ENCODE assay signal across 17 cellular contexts in genomic region chr10:98338896-98339295, GRCh38.
A peak's percentile ranks its signal among the peaks of the same experiment; 100 is the strongest.
DNase-seq lines count a peak whose midpoint lies in the region; ATAC-seq and TF ChIP-seq lines count a peak whose summit lies in the region.
"Had no signal": no experiment of that assay in that cellular context is flagged by ENCODE, and none has a peak within 500 bp of the region (broad histone marks: within the 10 kb centered on the region; RNA-seq: fewer than 3 reads in every experiment).

No MANE protein-coding gene starts in this region.

- no peak for TF ChIP-seq CTCF in astrocyte of the spinal cord (IDR thresholded peaks at IDR 0.05; ENCODE audit: low read depth, low read length)

- no peak overlapping the region for H3K4me3 ChIP-seq in BLaER1 treated with 17β-estradiol and CSF1 and Interleukin-3, amounts not matched to agents 10 nM and 100 nM
- H3K4me3 ChIP-seq in astrocyte of the spinal cord (ENCODE audit: low read depth, low read length): no peak overlapping the region
- H3K4me3 ChIP-seq in skeletal muscle tissue (ENCODE audit: low read length in 3 of 3): no peak overlapping the region
- H3K4me3 ChIP-seq: HAP-1, Peyer's patch had no signal

- no peaks in the 10 kb centered on the region for H3K36me3 ChIP-seq in BLaER1 treated with 17β-estradiol and CSF1 and Interleukin-3, amounts not matched to agents 10 nM and 100 nM
- H3K36me3 ChIP-seq in skeletal muscle tissue (ENCODE audit: control insufficient read depth in 3 of 3, insufficient read depth in 3 of 3, low read length in 3 of 3): no peaks in the 10 kb centered on the region
- H3K36me3 ChIP-seq: HAP-1, Peyer's patch had no signal

- no peak overlapping the region for H3K27ac Mint-ChIP-seq in activated naive CD4-positive, alpha-beta T cell treated with anti-CD3 and anti-CD28 coated beads, Interleukin-2, amount 50 U/mL, for 72 hours
- H3K27ac Mint-ChIP-seq: CD8-positive, alpha-beta T cell had no signal

- no peaks in the 10 kb centered on the region for H4K20me1 ChIP-seq in BLaER1 treated with 17β-estradiol and CSF1 and Interleukin-3, amounts not matched to agents 10 nM and 100 nM

- H3K9ac ChIP-seq in BLaER1 treated with 17β-estradiol and CSF1 and Interleukin-3, amounts not matched to agents 10 nM and 100 nM: no peak overlapping the region
- peak overlapping the region in 1 of 3 donors; percentile 8 for H3K9ac ChIP-seq in skeletal muscle tissue (ENCODE audit: low read depth in 1 of 3, low read length in 3 of 3)

- ATAC-seq in HG02610 (IDR thresholded peaks at IDR 0.05; ENCODE audit: unreplicated experiment): no peak
- no peak for ATAC-seq in activated naive CD4-positive, alpha-beta T cell treated with anti-CD3 and anti-CD28 coated beads, Interleukin-2, amount 50 U/mL, for 72 hours

- no peaks in the 10 kb centered on the region for H3K9me3 Mint-ChIP-seq in activated naive CD4-positive, alpha-beta T cell treated with anti-CD3 and anti-CD28 coated beads, Interleukin-2, amount 50 U/mL, for 72 hours
- H3K9me3 Mint-ChIP-seq: CD8-positive, alpha-beta T cell; IgD-negative memory B cell had no signal

- DNase-seq in astrocyte of the spinal cord (ENCODE audit: low read depth, low spot score) (peak; percentile 28), fibroblast of peridontal ligament (ENCODE audit: extremely low read depth) (peak; percentile 77)
- DNase-seq in stimulated activated CD4-positive, alpha-beta T cell treated with anti-CD3 and anti-CD28 coated beads, Interleukin-4, amount 100 ng/mL, for 24 hours: no peak
- DNase-seq in stimulated activated CD4-positive, alpha-beta T cell treated with anti-CD3 and anti-CD28 coated beads, Interleukin-1b, Interleukin-23, amount 100 ng/mL, for 48 hours: no peak
- DNase-seq in activated naive CD4-positive, alpha-beta T cell treated with anti-CD3 and anti-CD28 coated beads, Interleukin-2, amount 50 U/mL, for 72 hours (ENCODE audit: low spot score in 2 of 2): no peak
- DNase-seq: CD8-positive, alpha-beta T cell; NCI-H1417; NCI-H2029; NCI-H510A; NCI-H82; Peyer's patch; SHP77 had no signal

- peak overlapping the region in 6 of 11 experiments; percentile 9 to 99 (median 90); a peak in 8 of 22 replicates for H3K4me2 ChIP-seq in BLaER1 treated with 17β-estradiol and CSF1 and Interleukin-3, amounts not matched to agents 10 nM and 100 nM

- no peak overlapping the region for H3K27ac ChIP-seq in BLaER1 treated with 17β-estradiol and CSF1 and Interleukin-3, amounts not matched to agents 10 nM and 100 nM
- peak overlapping the region; percentile 51 for H3K27ac ChIP-seq in skeletal muscle tissue (ENCODE audit: low read depth, low read length)
- H3K27ac ChIP-seq: Peyer's patch had no signal

- peaks cover 17 to 61% (median 43%) of the 10 kb centered on the region in 10 experiments for H3K4me1 ChIP-seq in BLaER1 treated with 17β-estradiol and CSF1 and Interleukin-3, amounts not matched to agents 10 nM and 100 nM
- H3K4me1 ChIP-seq in skeletal muscle tissue (ENCODE audit: control insufficient read depth in 3 of 3, insufficient read depth in 3 of 3, low read length in 3 of 3): peaks cover 9 to 24% (median 21%) of the 10 kb centered on the region in 3 donors
- H3K4me1 ChIP-seq: HAP-1, Peyer's patch had no signal

- H3K27me3 ChIP-seq in BLaER1 treated with 17β-estradiol and CSF1 and Interleukin-3, amounts not matched to agents 10 nM and 100 nM: no peaks in the 10 kb centered on the region
- H3K27me3 ChIP-seq in skeletal muscle tissue (ENCODE audit: control insufficient read depth in 3 of 3, insufficient read depth in 3 of 3, low read length in 3 of 3): no peaks in the 10 kb centered on the region
- H3K27me3 ChIP-seq: Peyer's patch had no signal

- in situ Hi-C loops in astrocyte of the spinal cord (cut with HindIII; ENCODE audit: low sequenced_read_pairs): no loop called here

- H3K36me3 Mint-ChIP-seq in activated naive CD4-positive, alpha-beta T cell treated with anti-CD3 and anti-CD28 coated beads, Interleukin-2, amount 50 U/mL, for 72 hours: no peaks in the 10 kb centered on the region
- H3K36me3 Mint-ChIP-seq: CD8-positive, alpha-beta T cell had no signal

- no peaks in the 10 kb centered on the region for H3K9me3 ChIP-seq in BLaER1 treated with 17β-estradiol and CSF1 and Interleukin-3, amounts not matched to agents 10 nM and 100 nM (replicated peaks in 1 of 11)
- H3K9me3 ChIP-seq in skeletal muscle tissue (ENCODE audit: control insufficient read depth in 3 of 3, low read length in 3 of 3): no peaks in the 10 kb centered on the region
- H3K9me3 ChIP-seq: HAP-1, Peyer's patch had no signal

Comparison
In these comparisons a context has a peak if more than half of its experiments do, and no peak if none do; other contexts are left out.
1. DNase-seq: peak in astrocyte of the spinal cord (single experiment) and fibroblast of peridontal ligament (single experiment); none in stimulated activated CD4-positive, alpha-beta T cell treated with anti-CD3 and anti-CD28 coated beads, Interleukin-4, amount 100 ng/mL, for 24 hours (single experiment), stimulated activated CD4-positive, alpha-beta T cell treated with anti-CD3 and anti-CD28 coated beads, Interleukin-1b, Interleukin-23, amount 100 ng/mL, for 48 hours (single experiment) and activated naive CD4-positive, alpha-beta T cell treated with anti-CD3 and anti-CD28 coated beads, Interleukin-2, amount 50 U/mL, for 72 hours (0 of 2).